In genomic region chr12:123270380-123271181, GRCh38 we compare ENCODE assay signal across 8 cellular contexts. TPM values are rescaled to one million over a fixed set of nuclear protein-coding genes. Genes with fewer than 3 reads are reported as not detected.
A peak's percentile ranks its signal among the peaks of the same experiment; 100 is the strongest.
DNase-seq lines count a peak whose midpoint lies in the region; ATAC-seq and TF ChIP-seq lines count a peak whose summit lies in the region.

No MANE protein-coding gene starts in this region.

- peak overlapping the region; percentile 83 for H3K4me3 ChIP-seq in epithelial cell of proximal tubule (ENCODE audit: low read depth, low read length)

- no peaks in the 10 kb centered on the region for H3K36me3 Mint-ChIP-seq in T-helper 17 cell (ENCODE audit: low read depth)
- H3K36me3 Mint-ChIP-seq in naive B cell: no peaks in the 10 kb centered on the region

- H3K27me3 Mint-ChIP-seq in T-helper 17 cell (no peaks in the 10 kb centered on the region), naive B cell (no peaks in the 10 kb centered on the region)

- H3K9me3 ChIP-seq in T-helper 17 cell (ENCODE audit: control insufficient read depth, low read length, poor library complexity, severe bottlenecking): no peaks in the 10 kb centered on the region

- peak overlapping the region; percentile 56 for H3K27ac Mint-ChIP-seq in T-helper 17 cell
- H3K27ac Mint-ChIP-seq in naive B cell: peak overlapping the region in 1 of 6 donors; percentile 74

- no peak for TF ChIP-seq CTCF in epithelial cell of proximal tubule (conservative IDR thresholded peaks at IDR 0.05; ENCODE audit: low read depth, low read length)

- DNase-seq in NCI-H2107 (lab: John Stamatoyannopoulos, UW) (peak; percentile 35), NCI-H2107 treated with DMSO at 0.1 percent for 48 hours (lab: John Stamatoyannopoulos, UW; ENCODE audit: unreplicated experiment) (no peak), T-helper 17 cell (no peak), epithelial cell of proximal tubule (ENCODE audit: low read depth) (no peak), naive B cell (no peak), NCI-H524 treated with DMSO at 0.1 percent for 48 hours (lab: John Stamatoyannopoulos, UW) (no peak)

- no peaks in the 10 kb centered on the region for H3K9me3 Mint-ChIP-seq in naive B cell

- ATAC-seq in HG02884 (IDR thresholded peaks at IDR 0.05; ENCODE audit: unreplicated experiment) (peak; percentile 10), T-helper 17 cell (peak; percentile 2), naive B cell (ENCODE audit: low read depth in 2 of 2) (no peak), HG03520 (IDR thresholded peaks at IDR 0.05; ENCODE audit: unreplicated experiment) (no peak)

- peak overlapping the region; percentile 84 for H3K4me3 Mint-ChIP-seq in T-helper 17 cell
- H3K4me3 Mint-ChIP-seq in naive B cell: peak overlapping the region; percentile 77 to 94 (median 86)

- H3K4me1 Mint-ChIP-seq in T-helper 17 cell (peaks cover 7% of the 10 kb centered on the region), naive B cell (peaks cover 25 to 38% (median 30%) of the 10 kb centered on the region in 3 donors)

RNA-seq across cellular contexts. Expression of gene CDK2AP1, which starts 1.1 kb away (rescaled TPM):
- total RNA-seq in T-helper 17 cell (10 to 100 TPM in 1 of 2 donors, 1 to 10 TPM in 1; 6.3 to 21.4 TPM), epithelial cell of proximal tubule (236 and 247 TPM in 2 replicates)
- polyA plus RNA-seq in naive B cell (ENCODE audit: low read depth in 6 of 6): 1 to 10 TPM; 2.0 to 6.3 (median 3.8) TPM

RNA-seq across cellular contexts. Expression of gene MTRFR, which starts 37.3 kb away (rescaled TPM):
- total RNA-seq in T-helper 17 cell (10 to 100 TPM; 23.2 to 24.5 TPM), epithelial cell of proximal tubule (13.8 and 31.2 TPM in 2 replicates)
- polyA plus RNA-seq in naive B cell (ENCODE audit: low read depth in 6 of 6): 10 to 100 TPM; 23.7 to 34.2 (median 30.3) TPM

RNA-seq across cellular contexts. Expression of gene MPHOSPH9, which starts 37.6 kb away (rescaled TPM):
- 10 to 100 TPM; 57.7 to 68.3 TPM for total RNA-seq in T-helper 17 cell
- total RNA-seq in epithelial cell of proximal tubule: 47.8 and 52.6 TPM in 2 replicates
- 10 to 100 TPM; 20.2 to 33.6 (median 28.6) TPM for polyA plus RNA-seq in naive B cell (ENCODE audit: low read depth in 6 of 6)

Comparison
In these comparisons a context has a peak if more than half of its experiments do, and no peak if none do; other contexts are left out.
1. ATAC-seq: peak in HG02884 (single experiment) and T-helper 17 cell (single experiment); none in naive B cell (0 of 2) and HG03520 (single experiment).
2. RNA of gene CDK2AP1, which starts 1.1 kb away (total RNA-seq): 236 to 247 TPM in epithelial cell of proximal tubule; 6.3 to 21.4 TPM in T-helper 17 cell; every median in the first group is over 10 times any median in the second.